In the genomic region with DNA sequence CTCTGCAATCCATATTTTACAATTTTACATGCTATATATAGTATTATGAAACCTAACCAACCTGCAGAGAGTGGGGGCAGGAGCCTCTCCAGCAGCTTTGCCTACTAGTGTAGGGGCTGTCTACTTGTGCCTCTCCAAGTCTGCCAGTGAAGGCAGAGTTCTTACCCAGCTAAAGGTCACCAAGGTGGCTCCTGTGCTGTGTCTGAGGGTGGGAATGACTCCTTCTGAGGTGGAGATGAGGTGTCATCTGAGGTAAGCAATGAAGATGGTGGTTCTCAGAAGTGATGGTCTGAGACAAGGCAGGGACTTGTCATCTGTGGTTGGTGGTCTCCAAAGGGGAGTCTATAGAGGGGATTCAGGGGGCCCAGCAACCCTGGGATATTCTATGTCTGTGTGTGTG, we compare ENCODE assay signal across 32 cellular contexts. TPM values are rescaled to one million over a fixed set of nuclear protein-coding genes. Genes with fewer than 3 reads are reported as not detected.
A peak's percentile ranks its signal among the peaks of the same experiment; 100 is the strongest.
DNase-seq lines count a peak whose midpoint lies in the region; ATAC-seq and TF ChIP-seq lines count a peak whose summit lies in the region.
"Had no signal": no experiment of that assay in that cellular context is flagged by ENCODE, and none has a peak within 500 bp of the region (broad histone marks: within the 10 kb centered on the region; RNA-seq: fewer than 3 reads in every experiment).

No MANE protein-coding gene starts in this region.

- no peaks in the 10 kb centered on the region for H3K4me1 Mint-ChIP-seq in MCF 10A (ENCODE audit: insufficient read depth, unreplicated experiment)
- H3K4me1 Mint-ChIP-seq in activated CD8-positive, alpha-beta T cell treated with anti-CD3 and anti-CD28 coated beads, Interleukin-2, amount 10 ng/mL, durations not matched to agents 7 days and 5 days (ENCODE audit: low read depth) = peaks cover 21% of the 10 kb centered on the region
- H3K4me1 Mint-ChIP-seq in immature natural killer cell = peaks cover 13 to 50% of the 10 kb centered on the region in 2 donors

- TF ChIP-seq CTCF in MCF 10A (IDR thresholded peaks at IDR 0.05; ENCODE audit: unreplicated experiment) = no peak
- no peak for TF ChIP-seq CTCF in mammary epithelial cell (conservative IDR thresholded peaks at IDR 0.05 in 1 of 2, IDR thresholded peaks at IDR 0.05 in 1 of 2; ENCODE audit: extremely low read depth in 1 of 2, insufficient read depth in 1 of 2, low read depth in 1 of 2, low read length in 2 of 2)
- no peak for TF ChIP-seq CTCF in hepatocyte (IDR thresholded peaks at IDR 0.05; ENCODE audit: poor library complexity)

- H3K27me3 Mint-ChIP-seq in MCF 10A (ENCODE audit: insufficient read depth, unreplicated experiment) (no peaks in the 10 kb centered on the region), immature natural killer cell (ENCODE audit: low read depth in 3 of 3) (no peaks in the 10 kb centered on the region)
- H3K27me3 Mint-ChIP-seq in activated CD8-positive, alpha-beta T cell treated with anti-CD3 and anti-CD28 coated beads, Interleukin-2, amount 10 ng/mL, durations not matched to agents 7 days and 5 days (ENCODE audit: low read depth) = no peaks in the 10 kb centered on the region

- H3K4me2 ChIP-seq in mammary epithelial cell (ENCODE audit: insufficient read depth, low read depth, low read length) (no peak overlapping the region), hepatocyte (no peak overlapping the region)
- H3K4me2 ChIP-seq: BLaER1 treated with 17β-estradiol and CSF1 and Interleukin-3, amounts not matched to agents 10 nM and 100 nM; SK-N-SH had no signal

- H3K79me2 ChIP-seq in mammary epithelial cell (ENCODE audit: insufficient read depth, low read length) (no peaks in the 10 kb centered on the region), hepatocyte (no peaks in the 10 kb centered on the region)

- DNase-seq in MCF 10A (ENCODE audit: unreplicated experiment) (no peak), mammary epithelial cell (no peak), immature natural killer cell (no peak), MG63 (no peak), AML-193 (lab: John Stamatoyannopoulos, UW) (no peak), hepatocyte (ENCODE audit: low spot score) (no peak)
- no peak for DNase-seq in activated CD8-positive, alpha-beta T cell treated with anti-CD3 and anti-CD28 coated beads, Interleukin-2, amount 10 ng/mL, durations not matched to agents 7 days and 5 days
- no peak for DNase-seq in stimulated activated naive CD8-positive, alpha-beta T cell treated with anti-CD3 and anti-CD28 coated beads, Interleukin-15, Interleukin-2, amounts not matched to agents 100 U/mL and 50 U/mL, for 24 hours
- DNase-seq: cerebellar nuclear complex; DMS79; dorsolateral prefrontal cortex; IMR-90; islet precursor cell; left ventricle myocardium superior; NCI-H1048; NCI-H187 treated with DMSO at 0.1 percent for 48 hours; NCI-H524 treated with DMSO at 0.1 percent for 48 hours; PC-3; posterior cingulate gyrus; right cardiac atrium; SK-N-SH; spleen; stimulated activated CD4-positive, alpha-beta T cell treated with anti-CD3 and anti-CD28 coated beads, Interleukin-2, amount 100 ng/mL, for 48 hours; stimulated activated naive CD4-positive, alpha-beta T cell; uterus had no signal

- no TSS peak for BruUV-seq in MCF 10A (replicated peaks; lab: Mats Ljungman, UMichigan)
- no TSS peak for BruUV-seq in mammary epithelial cell (replicated peaks; lab: Mats Ljungman, UMichigan)

- H3K27ac ChIP-seq in mammary epithelial cell (ENCODE audit: insufficient read depth, low read depth, low read length) (no peak overlapping the region), hepatocyte (no peak overlapping the region)
- H3K27ac ChIP-seq: BLaER1 treated with 17β-estradiol and CSF1 and Interleukin-3, amounts not matched to agents 10 nM and 100 nM; dorsolateral prefrontal cortex; spleen; thoracic aorta; uterus had no signal

- dilution Hi-C loops in mammary epithelial cell (cut with HindIII; ENCODE audit: low sequenced_read_pairs) = no loop called here

- H3K36me3 ChIP-seq in mammary epithelial cell (ENCODE audit: insufficient read depth, low read length) (peaks cover 24% of the 10 kb centered on the region), MG63 (peaks cover 17% of the 10 kb centered on the region), hepatocyte (replicated peaks; ENCODE audit: insufficient read depth, low read depth) (peaks cover 6% of the 10 kb centered on the region)
- H3K36me3 ChIP-seq: uterus had no signal

- POLR2A ChIA-PET in MCF 10A (lab: Yijun Ruan, JAX) = no interaction called here
- POLR2A ChIA-PET in activated CD8-positive, alpha-beta T cell treated with anti-CD3 and anti-CD28 coated beads, Interleukin-2, amount 10 ng/mL, durations not matched to agents 7 days and 5 days (lab: Charles Lee) = no interaction called here

- H3K4me3 ChIP-seq in mammary epithelial cell (replicated peaks in 1 of 3; ENCODE audit: insufficient read depth in 1 of 3, low read depth in 2 of 3, low read length in 3 of 3) (no peak overlapping the region), MG63 (no peak overlapping the region), hepatocyte (no peak overlapping the region)
- H3K4me3 ChIP-seq: BLaER1 treated with 17β-estradiol and CSF1 and Interleukin-3, amounts not matched to agents 10 nM and 100 nM; dorsolateral prefrontal cortex; HAP-1; spleen; thoracic aorta; uterus had no signal

- H2AFZ ChIP-seq in mammary epithelial cell (ENCODE audit: low read depth, low read length) (no peak overlapping the region), hepatocyte (no peak overlapping the region)

- ATAC-seq in activated CD8-positive, alpha-beta T cell treated with anti-CD3 and anti-CD28 coated beads, Interleukin-2, amount 10 ng/mL, durations not matched to agents 7 days and 5 days = no peak
- ATAC-seq in stimulated activated naive CD8-positive, alpha-beta T cell treated with anti-CD3 and anti-CD28 coated beads, Interleukin-15, Interleukin-2, amounts not matched to agents 100 U/mL and 50 U/mL, for 24 hours = peak; percentile 97
- ATAC-seq: left ventricle myocardium superior, PC-3, right cardiac atrium had no signal

- H3K27me3 ChIP-seq in mammary epithelial cell (ENCODE audit: insufficient read depth, low read length) (no peaks in the 10 kb centered on the region), MG63 (no peaks in the 10 kb centered on the region), hepatocyte (no peaks in the 10 kb centered on the region)
- H3K27me3 ChIP-seq: BLaER1 treated with 17β-estradiol and CSF1 and Interleukin-3, amounts not matched to agents 10 nM and 100 nM; dorsolateral prefrontal cortex; spleen; uterus had no signal

- H3K36me3 Mint-ChIP-seq in MCF 10A (ENCODE audit: insufficient read depth, unreplicated experiment) (peaks cover 96% of the 10 kb centered on the region), immature natural killer cell (peaks cover 21 to 74% (median 48%) of the 10 kb centered on the region in 3 donors)
- peaks cover 78% of the 10 kb centered on the region for H3K36me3 Mint-ChIP-seq in activated CD8-positive, alpha-beta T cell treated with anti-CD3 and anti-CD28 coated beads, Interleukin-2, amount 10 ng/mL, durations not matched to agents 7 days and 5 days (ENCODE audit: low read depth)

- no peaks in the 10 kb centered on the region for H3K9me2 ChIP-seq in hepatocyte (replicated peaks; ENCODE audit: insufficient read depth)
- H3K9me2 ChIP-seq: SK-N-SH had no signal

- H3K4me3 Mint-ChIP-seq in MCF 10A (ENCODE audit: unreplicated experiment) = no peak overlapping the region
- no peak overlapping the region for H3K4me3 Mint-ChIP-seq in activated CD8-positive, alpha-beta T cell treated with anti-CD3 and anti-CD28 coated beads, Interleukin-2, amount 10 ng/mL, durations not matched to agents 7 days and 5 days
- H3K4me3 Mint-ChIP-seq in immature natural killer cell = no peak overlapping the region
- H3K4me3 Mint-ChIP-seq: T-helper 2 cell treated with Interferon-gamma antibody and Interleukin-4, amounts not matched to agents 5 μg/mL and 100 μg/mL, for 36 hours had no signal

- H3K9me3 Mint-ChIP-seq in MCF 10A (ENCODE audit: unreplicated experiment) = no peaks in the 10 kb centered on the region
- no peaks in the 10 kb centered on the region for H3K9me3 Mint-ChIP-seq in activated CD8-positive, alpha-beta T cell treated with anti-CD3 and anti-CD28 coated beads, Interleukin-2, amount 10 ng/mL, durations not matched to agents 7 days and 5 days (ENCODE audit: insufficient read depth)
- H3K9me3 Mint-ChIP-seq in immature natural killer cell = no peaks in the 10 kb centered on the region
- H3K9me3 Mint-ChIP-seq: T-helper 2 cell treated with Interferon-gamma antibody and Interleukin-4, amounts not matched to agents 5 μg/mL and 100 μg/mL, for 36 hours had no signal

- peak overlapping the region; percentile 72 for H3K27ac Mint-ChIP-seq in MCF 10A (ENCODE audit: low read depth, unreplicated experiment)
- H3K27ac Mint-ChIP-seq in activated CD8-positive, alpha-beta T cell treated with anti-CD3 and anti-CD28 coated beads, Interleukin-2, amount 10 ng/mL, durations not matched to agents 7 days and 5 days = peak overlapping the region; percentile 57
- peak overlapping the region in 5 of 6 donors; percentile 11 to 66 (median 57) for H3K27ac Mint-ChIP-seq in immature natural killer cell
- H3K27ac Mint-ChIP-seq: T-helper 2 cell treated with Interferon-gamma antibody and Interleukin-4, amounts not matched to agents 5 μg/mL and 100 μg/mL, for 36 hours had no signal

- CTCF ChIA-PET in MCF 10A (lab: Yijun Ruan, JAX) = no interaction called here
- CTCF ChIA-PET in mammary epithelial cell (lab: Charles Lee; ENCODE audit: low non-redundant PET) = no interaction called here
- CTCF ChIA-PET in activated CD8-positive, alpha-beta T cell treated with anti-CD3 and anti-CD28 coated beads, Interleukin-2, amount 10 ng/mL, durations not matched to agents 7 days and 5 days (lab: Charles Lee) = no interaction called here

- no peak overlapping the region for H3K9ac ChIP-seq in mammary epithelial cell (ENCODE audit: insufficient read depth, low read length)
- H3K9ac ChIP-seq: BLaER1 treated with 17β-estradiol and CSF1 and Interleukin-3, amounts not matched to agents 10 nM and 100 nM; SK-N-SH had no signal

- in situ Hi-C loops in mammary epithelial cell (cut with MboI; ENCODE audit: low sequenced_read_pairs in 2 of 2) = no loop called here

- H4K20me1 ChIP-seq in mammary epithelial cell (ENCODE audit: insufficient read depth, low read length) = no peaks in the 10 kb centered on the region
- no peaks in the 10 kb centered on the region for H4K20me1 ChIP-seq in hepatocyte (ENCODE audit: insufficient read depth, poor library complexity, severe bottlenecking)

- H3K4me1 ChIP-seq in mammary epithelial cell (ENCODE audit: insufficient read depth, low read length) = no peaks in the 10 kb centered on the region
- H3K4me1 ChIP-seq in hepatocyte (ENCODE audit: insufficient read depth) = no peaks in the 10 kb centered on the region
- H3K4me1 ChIP-seq: uterus had no signal

- intact Hi-C loops in MCF 10A (cut with micrococcal nuclease) = no loop called here
- intact Hi-C loops in mammary epithelial cell (cut with micrococcal nuclease) = no loop called here

- H3K9me3 ChIP-seq in mammary epithelial cell (replicated peaks; ENCODE audit: insufficient read depth, low read length) (no peaks in the 10 kb centered on the region), MG63 (no peaks in the 10 kb centered on the region), hepatocyte (ENCODE audit: low read depth) (no peaks in the 10 kb centered on the region)
- H3K9me3 ChIP-seq: BLaER1 treated with 17β-estradiol and CSF1 and Interleukin-3, amounts not matched to agents 10 nM and 100 nM; HAP-1; SK-N-SH; spleen; thoracic aorta; uterus had no signal

RNA-seq across cellular contexts. Expression of a gene that starts 47.5 kb away (rescaled TPM):
- total RNA-seq in MCF 10A (2022) (39.3 and 44.5 TPM in 2 replicates), mammary epithelial cell (10 to 100 TPM; 27.8 to 39.3 TPM), hepatocyte (54.4 and 61.6 TPM in 2 replicates)
- polyA plus RNA-seq in mammary epithelial cell (11.5 TPM), immature natural killer cell (10 to 100 TPM; 29.8 to 67.9 (median 33.8) TPM), hepatocyte (26.3 and 28.1 TPM in 2 replicates)
- polyA minus RNA-seq in mammary epithelial cell = 50.4 TPM
- 10 to 100 TPM; 89.8 to 96.4 TPM for total RNA-seq in activated CD8-positive, alpha-beta T cell treated with anti-CD3 and anti-CD28 coated beads, Interleukin-2, amount 10 ng/mL, durations not matched to agents 7 days and 5 days
- 7.7 and 50.2 TPM in 2 replicates for total RNA-seq in MG63 (2014; rRNA removed; shearing (Covaris generic); ENCODE audit: low replicate concordance)

RNA-seq across cellular contexts. Expression of a gene that starts 59.6 kb away (rescaled TPM):
- not detected in 2 replicates for total RNA-seq in MCF 10A (2022)
- total RNA-seq in mammary epithelial cell = 1 to 10 TPM in 1 of 2 donors, not detected in 1; 1.7 TPM
- 0.02 TPM for polyA plus RNA-seq in mammary epithelial cell
- polyA minus RNA-seq in mammary epithelial cell = not detected
- not detected for total RNA-seq in activated CD8-positive, alpha-beta T cell treated with anti-CD3 and anti-CD28 coated beads, Interleukin-2, amount 10 ng/mL, durations not matched to agents 7 days and 5 days
- polyA plus RNA-seq in immature natural killer cell = not detected
- not detected in 2 replicates for total RNA-seq in MG63 (2014; rRNA removed; shearing (Covaris generic); ENCODE audit: low replicate concordance)
- total RNA-seq in hepatocyte = 9.6 and 11.5 TPM in 2 replicates
- 3.7 and 5.7 TPM in 2 replicates for polyA plus RNA-seq in hepatocyte
- total RNA-seq: glomerular endothelial cell, IMR-90, left ventricle myocardium superior, PC-3, right cardiac atrium had no signal
- polyA plus RNA-seq: AG04450, IMR-90, neural cell, right cardiac atrium, SK-N-SH had no signal
